ENCODE assay signal across 11 cellular contexts in genomic region chr14:22095845-22096510, GRCh38.
DNase-seq lines count a peak whose midpoint lies in the region; ATAC-seq lines count a peak whose summit lies in the region.
"Had no signal": no experiment of that assay in that cellular context is flagged by ENCODE, and none has a peak within 500 bp of the region (broad histone marks: within the 10 kb centered on the region; RNA-seq: fewer than 3 reads in every experiment).

No MANE protein-coding gene starts in this region.

- H3K36me3 ChIP-seq in urinary bladder (ENCODE audit: insufficient read depth), result no peaks in the 10 kb centered on the region
- H3K36me3 ChIP-seq in SJCRH30, result no peaks in the 10 kb centered on the region

- H3K4me3 Mint-ChIP-seq in activated T-helper 17 cell treated with anti-CD3 and anti-CD28 coated beads, Interleukin-2, amount 50 U/mL, for 72 hours, result peak overlapping the region; percentile 63

- DNase-seq in Right ventricle myocardium inferior (ENCODE audit: missing footprints), result no peak
- no peak for DNase-seq in cardiac septum (ENCODE audit: low spot score)
- no peak for DNase-seq in left colon
- no peak for DNase-seq in HPDE6-E6E7 (ENCODE audit: extremely low spot score)
- DNase-seq in NCI-H510A (lab: John Stamatoyannopoulos, UW), result no peak
- no peak for DNase-seq in SJCRH30
- DNase-seq: NCI-H1694 treated with DMSO at 0.1 percent for 48 hours; occipital lobe; stimulated activated CD4-positive, alpha-beta T cell treated with anti-CD3 and anti-CD28 coated beads, Interleukin-2, amount 100 ng/mL, for 24 hours had no signal

- WGBS in urinary bladder, result 33% methylated on average over 4 of the region's 4 CpGs

- peak overlapping the region; percentile 74 for H3K27ac ChIP-seq in urinary bladder (ENCODE audit: low read depth)
- H3K27ac ChIP-seq in SJCRH30, result no peak overlapping the region

- no peak overlapping the region for H3K27ac Mint-ChIP-seq in activated T-helper 17 cell treated with anti-CD3 and anti-CD28 coated beads, Interleukin-2, amount 50 U/mL, for 72 hours

- intact Hi-C loops in Right ventricle myocardium inferior (cut with DNase I), result no loop called here
- intact Hi-C loops in cardiac septum (cut with DNase I), result no loop called here
- intact Hi-C loops in left colon (cut with DNase I, micrococcal nuclease), result no loop called here

- H3K4me1 ChIP-seq in urinary bladder (ENCODE audit: insufficient read depth), result no peaks in the 10 kb centered on the region
- H3K4me1 ChIP-seq in SJCRH30, result no peaks in the 10 kb centered on the region

- ATAC-seq in Right ventricle myocardium inferior, result peak; percentile 74
- ATAC-seq in activated T-helper 17 cell treated with anti-CD3 and anti-CD28 coated beads, Interleukin-2, amount 50 U/mL, for 72 hours (replicated peaks), result peak; percentile 39
- ATAC-seq in left colon, result peak; percentile 34

- H3K4me1 Mint-ChIP-seq in activated T-helper 17 cell treated with anti-CD3 and anti-CD28 coated beads, Interleukin-2, amount 50 U/mL, for 72 hours, result no peaks in the 10 kb centered on the region

- H3K27me3 Mint-ChIP-seq in activated T-helper 17 cell treated with anti-CD3 and anti-CD28 coated beads, Interleukin-2, amount 50 U/mL, for 72 hours, result no peaks in the 10 kb centered on the region

- H3K36me3 Mint-ChIP-seq in activated T-helper 17 cell treated with anti-CD3 and anti-CD28 coated beads, Interleukin-2, amount 50 U/mL, for 72 hours (ENCODE audit: low read depth), result no peaks in the 10 kb centered on the region

- H3K4me3 ChIP-seq in urinary bladder (ENCODE audit: low read depth, low read length) (no peak overlapping the region), SJCRH30 (no peak overlapping the region)

- no peaks in the 10 kb centered on the region for H3K27me3 ChIP-seq in SJCRH30

- H3K9me3 ChIP-seq in SJCRH30 (replicated peaks), result no peaks in the 10 kb centered on the region

- H3K9me3 Mint-ChIP-seq in activated T-helper 17 cell treated with anti-CD3 and anti-CD28 coated beads, Interleukin-2, amount 50 U/mL, for 72 hours, result no peaks in the 10 kb centered on the region
